Comparison of ENCODE assay signal across 23 cellular contexts in genomic region chr2:109353806-109354745, GRCh38.
"Had no signal": no experiment of that assay in that cellular context is flagged by ENCODE, and none has a peak within 500 bp of the region (broad histone marks: within the 10 kb centered on the region; RNA-seq: fewer than 3 reads in every experiment).

No MANE protein-coding gene starts in this region.

- H3K27me3 Mint-ChIP-seq: activated CD4-positive, alpha-beta T cell treated with anti-CD3 and anti-CD28 coated beads for 36 hours; central memory CD8-positive, alpha-beta T cell had no signal

- H3K4me3 Mint-ChIP-seq: activated CD4-positive, alpha-beta T cell treated with anti-CD3 and anti-CD28 coated beads for 36 hours; activated naive CD4-positive, alpha-beta T cell treated with anti-CD3 and anti-CD28 coated beads, Interleukin-2, amount 10 ng/mL, durations not matched to agents 7 days and 5 days; central memory CD8-positive, alpha-beta T cell; memory B cell; T-helper 2 cell treated with Interferon-gamma antibody and Interleukin-4, amounts not matched to agents 5 μg/mL and 100 μg/mL, for 36 hours; WTC11 had no signal

- H3K9me3 Mint-ChIP-seq: activated naive CD4-positive, alpha-beta T cell treated with anti-CD3 and anti-CD28 coated beads, Interleukin-2, amount 10 ng/mL, durations not matched to agents 7 days and 5 days had no signal

- H3K27ac Mint-ChIP-seq: activated CD4-positive, alpha-beta T cell treated with anti-CD3 and anti-CD28 coated beads for 36 hours; activated naive CD4-positive, alpha-beta T cell treated with anti-CD3 and anti-CD28 coated beads, Interleukin-2, amount 10 ng/mL, durations not matched to agents 7 days and 5 days; memory B cell; T-helper 2 cell treated with Interferon-gamma antibody and Interleukin-4, amounts not matched to agents 5 μg/mL and 100 μg/mL, for 36 hours; WTC11 had no signal

- H3K4me1 Mint-ChIP-seq: memory B cell had no signal

- H3K4me3 ChIP-seq: ascending aorta, gastrocnemius medialis, heart right ventricle, tibial nerve had no signal

- H3K36me3 ChIP-seq: ascending aorta, gastrocnemius medialis, heart right ventricle, tibial nerve had no signal

- H3K9ac ChIP-seq: parathyroid adenoma had no signal

- H3K79me2 ChIP-seq: parathyroid adenoma had no signal

- H3K9me3 ChIP-seq: ascending aorta, gastrocnemius medialis had no signal

- ATAC-seq: activated CD4-positive, alpha-beta T cell treated with anti-CD3 and anti-CD28 coated beads for 36 hours; esophagus mucosa; gastrocnemius medialis; heart right ventricle; left ventricle myocardium superior; naive thymus-derived CD4-positive, alpha-beta T cell; WTC11 had no signal

- H3K36me3 Mint-ChIP-seq: activated naive CD4-positive, alpha-beta T cell treated with anti-CD3 and anti-CD28 coated beads, Interleukin-2, amount 10 ng/mL, durations not matched to agents 7 days and 5 days; memory B cell had no signal

- H3K27me3 ChIP-seq: ascending aorta, gastrocnemius medialis, heart right ventricle, tibial nerve had no signal

- H3K4me1 ChIP-seq: parathyroid adenoma had no signal

- H3K27ac ChIP-seq: ascending aorta, gastrocnemius medialis, heart right ventricle, parathyroid adenoma, tibial nerve had no signal

- DNase-seq: activated CD4-positive, alpha-beta T cell treated with anti-CD3 and anti-CD28 coated beads for 36 hours; activated CD4-positive, alpha-beta T cell treated with anti-CD3 and anti-CD28 coated beads, Interleukin-2, amount 50 U/mL, for 48 hours; activated effector memory CD4-positive, alpha-beta T cell treated with Interleukin-2 at 50 U/mL for 16 hours; activated naive CD4-positive, alpha-beta T cell treated with anti-CD3 and anti-CD28 coated beads, Interleukin-2, amount 10 ng/mL, durations not matched to agents 7 days and 5 days; activated T-cell treated with anti-CD3 and anti-CD28 coated beads, Interleukin-2, amount 50 U/mL, for 48 hours; cortex of kidney; effector CD4-positive, alpha-beta T cell; gastrocnemius medialis; heart right ventricle; kidney glomerular epithelial cell; left ventricle myocardium superior; stimulated activated CD4-positive, alpha-beta T cell treated with anti-CD3 and anti-CD28 coated beads, Interleukin-12 subunit alpha, Interleukin-12 subunit beta, amount 100 ng/mL, for 4 hours; stimulated activated CD4-positive, alpha-beta T cell treated with anti-CD3 and anti-CD28 coated beads, Interleukin-1b, Interleukin-23, amount 100 ng/mL, for 48 hours; stimulated activated naive CD4-positive, alpha-beta T cell treated with Interleukin-2 at 50 U/mL for 16 hours had no signal

- H2AFZ ChIP-seq: parathyroid adenoma had no signal
